Comparison of ENCODE assay signal across 11 cellular contexts in genomic region chr16:57341441-57342303, GRCh38. TPM values are rescaled to one million over a fixed set of nuclear protein-coding genes. Genes with fewer than 3 reads are reported as not detected.
DNase-seq lines count a peak whose midpoint lies in the region; ATAC-seq, FAIRE-seq and TF ChIP-seq lines count a peak whose summit lies in the region.
"Had no signal": no experiment of that assay in that cellular context is flagged by ENCODE, and none has a peak within 500 bp of the region (broad histone marks: within the 10 kb centered on the region; RNA-seq: fewer than 3 reads in every experiment).

No MANE protein-coding gene starts in this region.

- no peak overlapping the region for H2AFZ ChIP-seq in K562 (ENCODE audit: low read depth, low read length)

- ATAC-seq in K562 (no peak), memory B cell (ENCODE audit: low read depth) (no peak), GM21786 (IDR thresholded peaks at IDR 0.05; ENCODE audit: unreplicated experiment) (no peak), HG02852 (IDR thresholded peaks at IDR 0.05; ENCODE audit: unreplicated experiment) (no peak), GM21723 (IDR thresholded peaks at IDR 0.05; ENCODE audit: unreplicated experiment) (no peak)
- ATAC-seq: body of pancreas; naive thymus-derived CD8-positive, alpha-beta T cell; T-cell had no signal

- TF ChIP-seq POLR2A in K562 (conservative IDR thresholded peaks at IDR 0.05): no peak

- TF ChIP-seq CTCF in K562 (IDR thresholded peaks at IDR 0.05 in 2 of 3, conservative IDR thresholded peaks at IDR 0.05 in 1 of 3; ENCODE audit: insufficient read depth in 2 of 3, low read depth in 1 of 3, low read length in 3 of 3): no peak

- H3K27ac Mint-ChIP-seq in memory B cell: peak overlapping the region; percentile 18
- H3K27ac Mint-ChIP-seq: naive thymus-derived CD8-positive, alpha-beta T cell; T-cell had no signal

- H3K9ac ChIP-seq in BLaER1 treated with 17β-estradiol and CSF1 and Interleukin-3, amounts not matched to agents 10 nM and 100 nM: no peak overlapping the region
- H3K9ac ChIP-seq in K562 (ENCODE audit: insufficient read depth in 1 of 2, low read depth in 2 of 2, low read length in 2 of 2): no peak overlapping the region

- peaks cover 4% of the 10 kb centered on the region for H3K27me3 Mint-ChIP-seq in memory B cell

- in situ Hi-C loops in KBM-7 (cut with MboI; ENCODE audit: low pct_unique_long_range_greater_than_20kb, low sequenced_read_pairs): no loop called here
- in situ Hi-C loops in K562 (cut with MboI): no loop called here

- no peaks in the 10 kb centered on the region for H4K20me1 ChIP-seq in BLaER1 treated with 17β-estradiol and CSF1 and Interleukin-3, amounts not matched to agents 10 nM and 100 nM
- no peaks in the 10 kb centered on the region for H4K20me1 ChIP-seq in K562 (replicated peaks; ENCODE audit: control insufficient read depth, insufficient read depth, low read length)

- H3K4me3 ChIP-seq in BLaER1 treated with 17β-estradiol and CSF1 and Interleukin-3, amounts not matched to agents 10 nM and 100 nM: no peak overlapping the region
- H3K4me3 ChIP-seq in K562: no peak overlapping the region
- H3K4me3 ChIP-seq: body of pancreas had no signal

- no peak for TF ChIP-seq EP300 in K562 (IDR thresholded peaks at IDR 0.05; ENCODE audit: low read length)

- no peaks in the 10 kb centered on the region for H3K79me2 ChIP-seq in K562 (ENCODE audit: control insufficient read depth, insufficient read depth, low read length)

- no peak overlapping the region for H3K27ac ChIP-seq in BLaER1 treated with 17β-estradiol and CSF1 and Interleukin-3, amounts not matched to agents 10 nM and 100 nM
- no peak overlapping the region for H3K27ac ChIP-seq in K562 (ENCODE audit: extremely low read depth, low read depth, low read length)
- H3K27ac ChIP-seq: body of pancreas had no signal

- no peaks in the 10 kb centered on the region for H3K9me1 ChIP-seq in K562 (ENCODE audit: control insufficient read depth, insufficient read depth, low read length)

- POLR2A ChIA-PET in K562 (lab: Yijun Ruan, JAX): interaction anchor here (1.0 kb wide), 1 partner anchor 71 kb away, joined by 3 read pairs; no protein-coding TSS in a partner anchor

- no peaks in the 10 kb centered on the region for H3K9me3 Mint-ChIP-seq in memory B cell
- H3K9me3 Mint-ChIP-seq: T-cell had no signal

- no peaks in the 10 kb centered on the region for H3K36me3 ChIP-seq in BLaER1 treated with 17β-estradiol and CSF1 and Interleukin-3, amounts not matched to agents 10 nM and 100 nM
- H3K36me3 ChIP-seq in K562 (ENCODE audit: control insufficient read depth, insufficient read depth, low read length): no peaks in the 10 kb centered on the region

- H3K9me3 ChIP-seq in BLaER1 treated with 17β-estradiol and CSF1 and Interleukin-3, amounts not matched to agents 10 nM and 100 nM (replicated peaks in 1 of 11): peaks cover 5 to 20% (median 15%) of the 10 kb centered on the region in 11 experiments; a peak in 19 of 22 replicates
- no peaks in the 10 kb centered on the region for H3K9me3 ChIP-seq in K562 (replicated peaks; ENCODE audit: control insufficient read depth, insufficient read depth, low read depth, low read length)
- H3K9me3 ChIP-seq: body of pancreas had no signal

- peaks cover 27 to 40% (median 30%) of the 10 kb centered on the region in 10 experiments for H3K4me1 ChIP-seq in BLaER1 treated with 17β-estradiol and CSF1 and Interleukin-3, amounts not matched to agents 10 nM and 100 nM
- H3K4me1 ChIP-seq in K562 (replicated peaks in 1 of 2; ENCODE audit: control insufficient read depth in 2 of 2, insufficient read depth in 2 of 2, low read length in 2 of 2): no peaks in the 10 kb centered on the region; a peak in 1 of 5 replicates
- H3K4me1 ChIP-seq: body of pancreas had no signal

- intact Hi-C loops in K562 (cut with micrococcal nuclease): no loop called here

- H3K36me3 Mint-ChIP-seq in memory B cell: no peaks in the 10 kb centered on the region
- H3K36me3 Mint-ChIP-seq: naive thymus-derived CD8-positive, alpha-beta T cell had no signal

- peaks cover 34% of the 10 kb centered on the region for H3K4me1 Mint-ChIP-seq in memory B cell

- H3K4me2 ChIP-seq in BLaER1 treated with 17β-estradiol and CSF1 and Interleukin-3, amounts not matched to agents 10 nM and 100 nM: peak overlapping the region in 10 of 11 experiments; percentile 38 to 85 (median 58); a peak in 20 of 22 replicates
- no peak overlapping the region for H3K4me2 ChIP-seq in K562 (ENCODE audit: insufficient read depth, low read length)

- WGBS in K562 (ENCODE audit: insufficient coverage, low coverage, missing lambda C conversion rate): under 1% methylated on average over 8 of the region's 8 CpGs

- H3K4me3 Mint-ChIP-seq in memory B cell: no peak overlapping the region
- H3K4me3 Mint-ChIP-seq: naive thymus-derived CD8-positive, alpha-beta T cell; T-cell had no signal

- DNase-seq in KBM-7 (peak; percentile 34), K562 (ENCODE audit: extremely low read depth in 1 of 4, low spot score in 3 of 4) (no peak), memory B cell (ENCODE audit: low spot score in 2 of 2) (no peak)
- DNase-seq in stimulated activated CD4-positive, alpha-beta T cell treated with anti-CD3 and anti-CD28 coated beads, Interleukin-4, amount 100 ng/mL, for 4 hours: no peak
- DNase-seq: naive thymus-derived CD8-positive, alpha-beta T cell; T-cell had no signal

- peak; percentile 44 for FAIRE-seq in K562 (lab: Jason Lieb, UNC)

- no TSS peak for BruUV-seq in K562 (replicated peaks; lab: Mats Ljungman, UMichigan)

- CTCF ChIA-PET in K562 (lab: Yijun Ruan, JAX; ENCODE audit: low intra/inter-chr PET ratio): interaction anchor here (0.6 kb wide), 1 partner anchor 12 kb away, joined by 4 read pairs; no protein-coding TSS in a partner anchor

- no peaks in the 10 kb centered on the region for H3K27me3 ChIP-seq in BLaER1 treated with 17β-estradiol and CSF1 and Interleukin-3, amounts not matched to agents 10 nM and 100 nM
- peaks cover 7 to 27% of the 10 kb centered on the region in 2 experiments; a peak in 3 of 5 replicates for H3K27me3 ChIP-seq in K562 (ENCODE audit: control insufficient read depth in 2 of 2, insufficient read depth in 2 of 2, low read length in 2 of 2)
- H3K27me3 ChIP-seq: body of pancreas had no signal

- no peak for TF ChIP-seq RAD21 in K562 (CRISPR knock-in tag; conservative IDR thresholded peaks at IDR 0.05 in 1 of 2, IDR thresholded peaks at IDR 0.05 in 1 of 2)

RNA-seq across cellular contexts. Expression of gene CCL22, which starts 16.9 kb away (rescaled TPM):
- total RNA-seq in K562 (2011; cell fraction: chromatin; rRNA removed; ENCODE audit: low replicate concordance): not detected in 2 replicates
- not detected in 2 replicates for total RNA-seq in K562 (2011; cell fraction: nucleolus; rRNA removed)
- not detected in 2 replicates for total RNA-seq in K562 (2011; cell fraction: nucleoplasm; rRNA removed)
- total RNA-seq in K562 (2014; rRNA removed) (not detected in 2 replicates), K562 (2014; rRNA removed; fragmentation: Illumina TruSeq; extraction: Trizol) (not detected in 2 replicates), K562 (2015; rRNA removed; fragmentation: Illumina TruSeq; extraction: Trizol) (not detected in 2 replicates), K562 (2021) (0.29 and 0.60 TPM in 2 replicates)
- polyA plus RNA-seq in K562 (2011; rRNA removed) (not detected in 2 replicates), K562 (2014; fragmentation: Illumina TruSeq; extraction: Trizol) (0.10 TPM in 1 of 2 replicates, not detected in the other), K562 (2014; fragmentation: Nextera tagmentation; extraction: Ambion mirVana) (under 1 TPM; 0.04 to 0.07 TPM), K562 (2014; rRNA removed) (0.04 TPM in 1 of 2 replicates, not detected in the other)
- polyA plus RNA-seq in K562 (2011; cell fraction: cytosol; rRNA removed): not detected in 2 replicates
- not detected in 2 replicates for polyA plus RNA-seq in K562 (2011; cell fraction: nucleus; rRNA removed)
- polyA plus RNA-seq in K562 (2012): 0.04 and 0.06 TPM in 2 replicates
- polyA minus RNA-seq in K562 (2011; rRNA and poly(A)+ RNA removed): not detected in 2 replicates
- not detected in 2 replicates for polyA minus RNA-seq in K562 (2011; cell fraction: cytosol; rRNA and poly(A)+ RNA removed)
- not detected in 2 replicates for polyA minus RNA-seq in K562 (2011; cell fraction: nucleus; rRNA and poly(A)+ RNA removed)
- total RNA-seq: body of pancreas had no signal
- polyA plus RNA-seq: naive thymus-derived CD8-positive, alpha-beta T cell had no signal

RNA-seq across cellular contexts. Expression of gene CX3CL1, which starts 30.6 kb away (rescaled TPM):
- not detected in 2 replicates for total RNA-seq in K562 (2011; cell fraction: chromatin; rRNA removed; ENCODE audit: low replicate concordance)
- not detected in 2 replicates for total RNA-seq in K562 (2011; cell fraction: nucleolus; rRNA removed)
- total RNA-seq in K562 (2011; cell fraction: nucleoplasm; rRNA removed): not detected in 2 replicates
- not detected in 2 replicates for total RNA-seq in K562 (2014; rRNA removed)
- not detected in 2 replicates for total RNA-seq in K562 (2014; rRNA removed; fragmentation: Illumina TruSeq; extraction: Trizol)
- total RNA-seq in K562 (2015; rRNA removed; fragmentation: Illumina TruSeq; extraction: Trizol): not detected in 2 replicates
- 0.09 and 0.16 TPM in 2 replicates for total RNA-seq in K562 (2021)
- polyA plus RNA-seq in K562 (2011; rRNA removed): not detected in 2 replicates
- not detected in 2 replicates for polyA plus RNA-seq in K562 (2011; cell fraction: cytosol; rRNA removed)
- polyA plus RNA-seq in K562 (2011; cell fraction: nucleus; rRNA removed): not detected in 2 replicates
- not detected in 2 replicates for polyA plus RNA-seq in K562 (2012)
- polyA plus RNA-seq in K562 (2014; fragmentation: Illumina TruSeq; extraction: Trizol): not detected in 2 replicates
- polyA plus RNA-seq in K562 (2014; fragmentation: Nextera tagmentation; extraction: Ambion mirVana): not detected
- polyA plus RNA-seq in K562 (2014; rRNA removed): not detected in 2 replicates
- polyA minus RNA-seq in K562 (2011; rRNA and poly(A)+ RNA removed): not detected in 2 replicates
- not detected in 2 replicates for polyA minus RNA-seq in K562 (2011; cell fraction: cytosol; rRNA and poly(A)+ RNA removed)
- not detected in 2 replicates for polyA minus RNA-seq in K562 (2011; cell fraction: nucleus; rRNA and poly(A)+ RNA removed)
- total RNA-seq: naive thymus-derived CD8-positive, alpha-beta T cell had no signal
- polyA plus RNA-seq: naive thymus-derived CD8-positive, alpha-beta T cell had no signal

RNA-seq across cellular contexts. Expression of gene PLLP, which starts 57.2 kb away (rescaled TPM):
- total RNA-seq in K562 (2011; cell fraction: chromatin; rRNA removed; ENCODE audit: low replicate concordance): 0.44 and 0.93 TPM in 2 replicates
- 0.92 and 1.3 TPM in 2 replicates for total RNA-seq in K562 (2011; cell fraction: nucleolus; rRNA removed)
- total RNA-seq in K562 (2011; cell fraction: nucleoplasm; rRNA removed): 0.81 and 1.4 TPM in 2 replicates
- total RNA-seq in K562 (2014; rRNA removed) (0.09 TPM in 1 of 2 replicates, not detected in the other), K562 (2014; rRNA removed; fragmentation: Illumina TruSeq; extraction: Trizol) (0.11 and 0.22 TPM in 2 replicates), K562 (2015; rRNA removed; fragmentation: Illumina TruSeq; extraction: Trizol) (0.11 and 0.51 TPM in 2 replicates), K562 (2021) (0.38 and 0.42 TPM in 2 replicates)
- polyA plus RNA-seq in K562 (2011; rRNA removed) (0.96 and 1.2 TPM in 2 replicates), K562 (2014; fragmentation: Illumina TruSeq; extraction: Trizol) (0.25 and 0.42 TPM in 2 replicates), K562 (2014; fragmentation: Nextera tagmentation; extraction: Ambion mirVana) (under 1 TPM; 0.10 to 0.15 TPM), K562 (2014; rRNA removed) (0.27 and 1.7 TPM in 2 replicates)
- 1.4 and 3.5 TPM in 2 replicates for polyA plus RNA-seq in K562 (2011; cell fraction: cytosol; rRNA removed)
- polyA plus RNA-seq in K562 (2011; cell fraction: nucleus; rRNA removed): 0.66 and 1.1 TPM in 2 replicates
- 0.65 and 0.80 TPM in 2 replicates for polyA plus RNA-seq in K562 (2012)
- polyA minus RNA-seq in K562 (2011; rRNA and poly(A)+ RNA removed): 0.33 and 1.8 TPM in 2 replicates
- polyA minus RNA-seq in K562 (2011; cell fraction: cytosol; rRNA and poly(A)+ RNA removed): 3.1 and 4.1 TPM in 2 replicates
- polyA minus RNA-seq in K562 (2011; cell fraction: nucleus; rRNA and poly(A)+ RNA removed): 0.40 and 0.56 TPM in 2 replicates
